ENCODE assay signal across 19 cellular contexts in the genomic region with DNA sequence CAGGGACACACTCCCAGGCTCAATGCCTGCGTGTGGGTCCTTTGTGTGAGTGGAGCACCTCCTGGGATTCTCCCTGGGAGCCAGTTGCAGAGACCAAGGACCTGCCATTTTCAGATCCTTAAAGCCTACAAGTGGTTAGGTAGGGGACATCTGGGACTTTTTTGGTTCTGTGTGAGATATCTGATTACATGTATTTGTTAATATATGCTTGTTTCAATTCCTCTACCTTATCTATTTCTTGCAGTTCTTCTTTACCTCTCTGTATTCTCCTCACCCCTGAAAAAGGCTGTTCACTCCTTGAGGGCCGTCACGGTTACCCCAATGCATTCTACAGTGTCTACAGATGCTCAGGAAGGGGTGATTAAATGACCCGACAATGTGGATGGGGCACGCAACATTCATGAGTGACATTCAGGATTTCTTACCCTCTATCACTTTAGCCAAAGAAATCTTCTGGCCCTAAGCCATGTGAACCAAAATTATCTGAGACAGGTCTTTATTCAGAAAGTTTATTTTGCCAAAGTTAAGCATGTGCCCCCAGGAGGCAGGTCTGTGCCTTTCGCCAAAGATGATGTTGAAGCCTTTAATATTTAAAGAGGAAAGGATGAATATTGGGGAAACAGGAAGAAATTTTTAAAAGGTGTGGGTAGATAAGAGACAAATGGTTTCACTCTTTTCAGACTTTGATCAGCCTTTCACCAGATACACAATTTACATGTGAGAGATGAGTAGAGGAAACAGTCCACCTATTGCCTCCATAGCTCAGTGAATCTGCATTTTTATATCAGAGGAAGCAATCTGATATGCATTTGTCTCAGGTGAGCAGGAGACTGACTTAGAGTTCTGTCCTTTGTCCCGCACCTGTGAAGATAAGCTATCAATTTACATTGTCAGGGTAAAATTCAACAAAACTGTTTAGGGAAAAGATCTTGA. TPM values are rescaled to one million over a fixed set of nuclear protein-coding genes. Genes with fewer than 3 reads are reported as not detected.
DNase-seq lines count a peak whose midpoint lies in the region; ATAC-seq, FAIRE-seq and TF ChIP-seq lines count a peak whose summit lies in the region.
"Had no signal": no experiment of that assay in that cellular context is flagged by ENCODE, and none has a peak within 500 bp of the region (broad histone marks: within the 10 kb centered on the region; RNA-seq: fewer than 3 reads in every experiment).

No MANE protein-coding gene starts in this region.

- H3K27ac ChIP-seq in DND-41 (ENCODE audit: low read length): no peak overlapping the region
- H3K27ac ChIP-seq in GM12878 (ENCODE audit: control insufficient read depth, insufficient read depth): peak overlapping the region; percentile 93
- H3K27ac ChIP-seq in neuronal stem cell (replicated peaks; ENCODE audit: low read length): no peak overlapping the region
- H3K27ac ChIP-seq: BLaER1, gastroesophageal sphincter had no signal

- H3K23ac ChIP-seq in neuronal stem cell (ENCODE audit: low read depth, low read length, poor library complexity): no peak overlapping the region

- DNase-seq in DND-41 (no peak), GM12878 (ENCODE audit: low read depth, low spot score) (peak; percentile 68), DMS79 treated with DMSO at 0.1 percent for 48 hours (lab: John Stamatoyannopoulos, UW) (no peak), neuronal stem cell (ENCODE audit: low spot score) (no peak), sciatic nerve (ENCODE audit: low spot score) (no peak), NCI-H510A treated with DMSO at 0.1 percent for 48 hours (lab: John Stamatoyannopoulos, UW) (no peak)
- DNase-seq: islet precursor cell, NCI-H1417 treated with DMSO at 0.1 percent for 48 hours, NCI-H69, right cardiac atrium, Right ventricle myocardium superior, substantia nigra had no signal

- POLR2A ChIA-PET in GM12878 (lab: Charles Lee): interaction anchor here (0.5 to 7.2 kb wide), 7 partner anchors 9 to 77 kb away, joined by 3 to 84 read pairs (median 3); a partner anchor contains a TSS

- H3K4me3 ChIP-seq in DND-41 (ENCODE audit: low read depth in 1 of 2, low read length in 2 of 2): no peak overlapping the region
- H3K4me3 ChIP-seq in GM12878: peak overlapping the region; percentile 35; the same call in 1 of the 2 replicates
- no peak overlapping the region for H3K4me3 ChIP-seq in neuronal stem cell (ENCODE audit: low read length in 2 of 2)
- H3K4me3 ChIP-seq: BLaER1, gastroesophageal sphincter had no signal

- H2BK120ac ChIP-seq in neuronal stem cell (ENCODE audit: low read depth, low read length): no peak overlapping the region

- intact Hi-C loops in GM12878 (cut with micrococcal nuclease; ENCODE audit: unreplicated experiment): loop anchor here (1.0 kb wide), 1 partner anchor 49 kb away; no protein-coding TSS in a partner anchor
- intact Hi-C loops in sciatic nerve (cut with DNase I): no loop called here

- H3K9me3 ChIP-seq in DND-41 (ENCODE audit: insufficient read depth, low read length, severe bottlenecking) (no peaks in the 10 kb centered on the region), GM12878 (replicated peaks; ENCODE audit: control insufficient read depth, insufficient read depth, low read length) (no peaks in the 10 kb centered on the region; the same call in 2 of the 3 replicates), neuronal stem cell (replicated peaks in 1 of 2; ENCODE audit: control insufficient read depth in 2 of 2, insufficient read depth in 1 of 2, low read depth in 1 of 2, low read length in 2 of 2) (no peaks in the 10 kb centered on the region)
- H3K9me3 ChIP-seq: BLaER1, gastroesophageal sphincter had no signal

- no peak overlapping the region for H2BK12ac ChIP-seq in neuronal stem cell (ENCODE audit: low read length)

- SMC1A ChIA-PET in GM12878 (lab: Charles Lee; ENCODE audit: uncharacterized antibody, unreplicated experiment): interaction anchor here (1.0 to 10.3 kb wide), 9 partner anchors 10 to 75 kb away, joined by 3 to 170 read pairs (median 17); a partner anchor contains a TSS

- H3K27me3 ChIP-seq in DND-41 (ENCODE audit: insufficient read depth, low read length, poor library complexity) (no peaks in the 10 kb centered on the region), GM12878 (replicated peaks in 1 of 2; ENCODE audit: control insufficient read depth in 2 of 2, insufficient read depth in 2 of 2, low read length in 1 of 2) (no peaks in the 10 kb centered on the region), neuronal stem cell (ENCODE audit: control insufficient read depth in 3 of 3, insufficient read depth in 3 of 3, low read depth in 1 of 3, low read length in 3 of 3) (peaks cover 0 to 26% (median 0%) of the 10 kb centered on the region in 3 experiments)
- H3K27me3 ChIP-seq: BLaER1, gastroesophageal sphincter had no signal

- TF ChIP-seq RAD21 in GM12878 (IDR thresholded peaks at IDR 0.05; ENCODE audit: insufficient read depth, low read depth, low read length): 0 out of 2 replicates have a peak, but pooled peaks have one; percentile 0

- no peak overlapping the region for H2BK5ac ChIP-seq in neuronal stem cell (ENCODE audit: low read length)

- H3K79me1 ChIP-seq in neuronal stem cell (ENCODE audit: low read depth, low read length): no peaks in the 10 kb centered on the region

- CTCF ChIA-PET in GM12878 (lab: Yijun Ruan, JAX): interaction anchor here (0.8 to 5.1 kb wide), 10 partner anchors 9 to 138 kb away, joined by 3 to 31 read pairs (median 4); no protein-coding TSS in a partner anchor

- WGBS in GM12878 (ENCODE audit: insufficient coverage, insufficient replicate concordance, low lambda C conversion rate, missing lambda C conversion rate): 72% methylated on average over 7 of the region's 7 CpGs
- no CpG with 5 or more reads among the region's 7 CpGs for WGBS in neuronal stem cell (ENCODE audit: extremely low coverage in 2 of 2, insufficient read length in 2 of 2, insufficient replicate concordance in 1 of 2), 2 donors

- H4K20me1 ChIP-seq in DND-41 (ENCODE audit: insufficient read depth, low read length): peaks cover 78% of the 10 kb centered on the region
- H4K20me1 ChIP-seq in GM12878 (ENCODE audit: control insufficient read depth, insufficient read depth): no peaks in the 10 kb centered on the region

- H3K4me1 ChIP-seq in DND-41 (ENCODE audit: insufficient read depth, low read length): no peaks in the 10 kb centered on the region
- peaks cover 80% of the 10 kb centered on the region for H3K4me1 ChIP-seq in GM12878 (ENCODE audit: control insufficient read depth, insufficient read depth, low read length)
- H3K4me1 ChIP-seq in neuronal stem cell (ENCODE audit: control insufficient read depth in 2 of 2, insufficient read depth in 1 of 2, low read depth in 1 of 2, low read length in 2 of 2): peaks cover 0 to 3% of the 10 kb centered on the region in 2 donors

- H3K4ac ChIP-seq in neuronal stem cell (ENCODE audit: low read length): no peak overlapping the region

- H4K91ac ChIP-seq in neuronal stem cell (ENCODE audit: low read depth, low read length, poor library complexity): no peak overlapping the region

- H2AFZ ChIP-seq in DND-41 (ENCODE audit: low read depth, low read length): no peak overlapping the region
- H2AFZ ChIP-seq in GM12878 (ENCODE audit: control insufficient read depth, low read depth, low read length): no peak overlapping the region
- H2AFZ ChIP-seq in neuronal stem cell (ENCODE audit: low read length): no peak overlapping the region

- H3K14ac ChIP-seq in neuronal stem cell (ENCODE audit: low read length): no peak overlapping the region

- H2BK15ac ChIP-seq in neuronal stem cell (ENCODE audit: low read length): no peak overlapping the region

- in situ Hi-C loops in GM12878 (cut with MboI): no loop called here

- no peak overlapping the region for H3K9ac ChIP-seq in DND-41 (ENCODE audit: low read depth, low read length)
- H3K9ac ChIP-seq in GM12878 (ENCODE audit: control insufficient read depth, insufficient read depth, low read length): peak overlapping the region; percentile 61
- no peak overlapping the region for H3K9ac ChIP-seq in neuronal stem cell (ENCODE audit: low read depth, low read length, poor library complexity)
- H3K9ac ChIP-seq: BLaER1 had no signal

- TF ChIP-seq CTCF in DND-41 (IDR thresholded peaks at IDR 0.05; ENCODE audit: borderline replicate concordance, extremely low read depth, low read length, poor library complexity, severe bottlenecking): peak; percentile 6
- no peak for TF ChIP-seq CTCF in GM12878 (IDR thresholded peaks at IDR 0.05 in 2 of 3, conservative IDR thresholded peaks at IDR 0.05 in 1 of 3; ENCODE audit: control insufficient read depth in 2 of 3, extremely low read depth in 1 of 3, insufficient read depth in 1 of 3, low read depth in 3 of 3, low read length in 3 of 3)

- ATAC-seq in DND-41 (ENCODE audit: insufficient read depth, low read depth) (no peak), GM18868 (IDR thresholded peaks at IDR 0.05; ENCODE audit: unreplicated experiment) (peak; percentile 63), HG03342 (IDR thresholded peaks at IDR 0.05; ENCODE audit: unreplicated experiment) (peak; percentile 34), GM12878 (peak; percentile 71), sciatic nerve (no peak)
- ATAC-seq: gastroesophageal sphincter, right cardiac atrium had no signal

- no peak overlapping the region for H4K8ac ChIP-seq in neuronal stem cell (ENCODE audit: low read depth, low read length)

- peaks cover 96% of the 10 kb centered on the region for H3K36me3 ChIP-seq in DND-41 (ENCODE audit: insufficient read depth, low read length)
- peaks cover 0 to 5% of the 10 kb centered on the region in 2 experiments; a peak in 2 of 4 replicates for H3K36me3 ChIP-seq in GM12878 (ENCODE audit: control insufficient read depth in 2 of 2, insufficient read depth in 2 of 2, low read length in 1 of 2)
- no peaks in the 10 kb centered on the region for H3K36me3 ChIP-seq in neuronal stem cell (replicated peaks in 1 of 2; ENCODE audit: control insufficient read depth in 2 of 2, insufficient read depth in 2 of 2, low read length in 2 of 2)
- H3K36me3 ChIP-seq: gastroesophageal sphincter had no signal

- H3K18ac ChIP-seq in neuronal stem cell (ENCODE audit: low read length): no peak overlapping the region

- no peak for TF ChIP-seq EP300 in GM12878 (IDR thresholded peaks at IDR 0.05; ENCODE audit: borderline replicate concordance in 1 of 2, control insufficient read depth in 1 of 2, low read depth in 2 of 2, low read length in 2 of 2)

- no peak overlapping the region for H2AK5ac ChIP-seq in neuronal stem cell (ENCODE audit: low read depth, low read length)

- no peak for FAIRE-seq in GM12878 (lab: Jason Lieb, UNC)
- FAIRE-seq: endometrium, H1 had no signal

- RAD21 ChIA-PET in GM12878 (lab: Charles Lee; ENCODE audit: unreplicated experiment): interaction anchor here (1.0 to 8.3 kb wide), 13 partner anchors 8 to 137 kb away, joined by 3 to 100 read pairs (median 4); a partner anchor contains a TSS

- BruUV-seq in GM12878 (replicated peaks; lab: Mats Ljungman, UMichigan): no TSS peak

- H3K79me2 ChIP-seq in DND-41 (ENCODE audit: insufficient read depth, low read length): peaks cover 96% of the 10 kb centered on the region
- H3K79me2 ChIP-seq in GM12878 (ENCODE audit: control insufficient read depth, insufficient read depth, low read length): peaks cover 31% of the 10 kb centered on the region

- no peak for TF ChIP-seq POLR2A in GM12878 (IDR thresholded peaks at IDR 0.05; ENCODE audit: low read depth, low read length)

- H3K4me2 ChIP-seq in DND-41 (ENCODE audit: insufficient read depth, low read length) (no peak overlapping the region), GM12878 (ENCODE audit: control insufficient read depth, insufficient read depth) (peak overlapping the region; percentile 64), neuronal stem cell (ENCODE audit: insufficient read depth, low read length, poor library complexity, severe bottlenecking) (no peak overlapping the region)
- H3K4me2 ChIP-seq: BLaER1 had no signal

RNA-seq across cellular contexts. Expression of a gene that starts 44.6 kb away (rescaled TPM):
- total RNA-seq in GM12878 (2013; cell fraction: nucleolus; rRNA removed): 68.4 and 72.7 TPM in 2 replicates
- total RNA-seq in GM12878 (2014; rRNA removed) (40.6 and 44.5 TPM in 2 replicates), GM12878 (2014; rRNA removed; fragmentation: Illumina TruSeq; extraction: Trizol) (45.4 and 46.4 TPM in 2 replicates), GM12878 (2021) (41.8 and 42.0 TPM in 2 replicates), sciatic nerve (102 TPM)
- 14.5 TPM for polyA plus RNA-seq in GM12878 (2011; ENCODE audit: low read depth)
- polyA plus RNA-seq in GM12878 (2011; rRNA removed) (51.5 and 54.3 TPM in 2 replicates), GM12878 (2014; fragmentation: Illumina TruSeq; extraction: Trizol) (54.6 and 61.8 TPM in 2 replicates), GM12878 (2014; fragmentation: Nextera tagmentation; extraction: Ambion mirVana) (10 to 100 TPM in 1 of 2 experiments, 1 to 10 TPM in 1; 9.8 to 12.0 TPM), GM12878 (2014; rRNA removed) (38.9 and 45.4 TPM in 2 replicates), GM12878 (2016; fragmentation: Nextera tagmentation; extraction: Ambion mirVana) (10 to 100 TPM; 59.2 to 60.9 TPM)
- polyA plus RNA-seq in GM12878 (2011; cell fraction: cytosol; rRNA removed): 30.4 and 34.3 TPM in 2 replicates
- polyA plus RNA-seq in GM12878 (2011; cell fraction: nucleus; rRNA removed): 41.2 and 50.5 TPM in 2 replicates
- polyA plus RNA-seq in GM12878 (2012): 19.9 and 23.7 TPM in 2 replicates
- polyA minus RNA-seq in GM12878 (2011; rRNA and poly(A)+ RNA removed): 27.8 and 47.7 TPM in 2 replicates
- 15.1 and 16.2 TPM in 2 replicates for polyA minus RNA-seq in GM12878 (2011; cell fraction: cytosol; rRNA and poly(A)+ RNA removed)
- 15.6 and 20.3 TPM in 2 replicates for polyA minus RNA-seq in GM12878 (2011; cell fraction: nucleus; rRNA and poly(A)+ RNA removed)
- polyA plus RNA-seq in neuronal stem cell (2013, experiment 1 of 2): 78.4 TPM
- 81.9 TPM for polyA plus RNA-seq in neuronal stem cell (2013, experiment 2 of 2)

RNA-seq across cellular contexts. Expression of a gene that starts 47.1 kb away (rescaled TPM):
- total RNA-seq in GM12878 (2013; cell fraction: nucleolus; rRNA removed): 50.6 and 59.2 TPM in 2 replicates
- total RNA-seq in GM12878 (2014; rRNA removed): 64.2 and 65.7 TPM in 2 replicates
- total RNA-seq in GM12878 (2014; rRNA removed; fragmentation: Illumina TruSeq; extraction: Trizol): 73.6 and 76.7 TPM in 2 replicates
- total RNA-seq in GM12878 (2021): 77.4 and 78.3 TPM in 2 replicates
- 42.5 TPM for polyA plus RNA-seq in GM12878 (2011; ENCODE audit: low read depth)
- polyA plus RNA-seq in GM12878 (2011; rRNA removed): 54.8 and 59.3 TPM in 2 replicates
- 37.4 and 40.7 TPM in 2 replicates for polyA plus RNA-seq in GM12878 (2011; cell fraction: cytosol; rRNA removed)
- 21.2 and 25.8 TPM in 2 replicates for polyA plus RNA-seq in GM12878 (2011; cell fraction: nucleus; rRNA removed)
- polyA plus RNA-seq in GM12878 (2012): 62.9 and 72.8 TPM in 2 replicates
- polyA plus RNA-seq in GM12878 (2014; fragmentation: Illumina TruSeq; extraction: Trizol): 56.8 and 71.5 TPM in 2 replicates
- 10 to 100 TPM; 11.4 to 18.9 TPM for polyA plus RNA-seq in GM12878 (2014; fragmentation: Nextera tagmentation; extraction: Ambion mirVana)
- polyA plus RNA-seq in GM12878 (2014; rRNA removed): 69.6 and 71.7 TPM in 2 replicates
- 10 to 100 TPM; 74.6 to 75.7 TPM for polyA plus RNA-seq in GM12878 (2016; fragmentation: Nextera tagmentation; extraction: Ambion mirVana)
- polyA minus RNA-seq in GM12878 (2011; rRNA and poly(A)+ RNA removed): 45.6 and 53.5 TPM in 2 replicates
- polyA minus RNA-seq in GM12878 (2011; cell fraction: cytosol; rRNA and poly(A)+ RNA removed): 19.9 and 20.6 TPM in 2 replicates
- polyA minus RNA-seq in GM12878 (2011; cell fraction: nucleus; rRNA and poly(A)+ RNA removed): 12.7 and 26.7 TPM in 2 replicates
- polyA plus RNA-seq in neuronal stem cell (2013, experiment 1 of 2): 0.22 TPM
- polyA plus RNA-seq in neuronal stem cell (2013, experiment 2 of 2): 0.15 TPM
- total RNA-seq in sciatic nerve: 12.2 TPM
- total RNA-seq: G401 had no signal

Comparison
In these comparisons a context has a peak if more than half of its experiments do, and no peak if none do; other contexts are left out.
1. ATAC-seq: peak in GM18868 (single experiment), HG03342 (single experiment) and GM12878 (single experiment); none in DND-41 (single experiment) and sciatic nerve (single experiment).